ENCODE assay signal across 1 cellular context in the genomic region with DNA sequence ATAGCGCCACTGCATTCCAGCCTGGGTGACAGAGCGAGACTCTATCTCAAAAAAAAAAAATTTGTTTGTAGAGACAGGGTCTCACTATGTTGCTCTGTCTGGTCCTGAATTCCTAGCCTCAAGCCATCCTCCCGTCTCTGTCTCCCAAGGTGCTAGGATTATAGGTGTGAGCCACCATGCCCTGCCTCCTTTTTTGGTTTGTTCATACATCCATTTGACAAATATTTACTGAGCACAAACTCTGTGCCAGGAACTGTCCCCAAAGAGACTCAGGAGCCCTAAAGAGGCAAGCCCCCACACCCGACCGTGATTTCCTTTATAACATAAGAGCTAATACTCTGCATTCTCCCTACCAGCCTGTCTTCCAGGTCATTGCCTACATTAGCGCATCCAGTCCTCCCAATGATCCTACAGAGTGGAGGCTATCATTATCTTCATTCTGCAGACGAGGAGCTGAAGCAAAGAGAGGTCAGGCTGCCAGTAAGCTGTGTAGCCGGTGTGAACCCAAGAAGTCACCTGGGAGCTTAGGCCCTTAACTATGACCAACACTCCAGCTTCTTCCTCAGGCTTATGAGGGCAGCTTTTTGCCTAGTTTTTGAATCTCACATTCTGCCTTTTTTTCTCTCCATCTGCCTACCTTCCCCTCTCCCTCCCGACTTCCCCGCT.
TF ChIP-seq lines count a peak whose summit lies in the region.

No MANE protein-coding gene starts in this region.

TF ChIP-seq in SK-N-SH, 30 proteins besides CTCF, POLR2A, EP300 and RAD21:
- TF ChIP-seq, protein P1, sequence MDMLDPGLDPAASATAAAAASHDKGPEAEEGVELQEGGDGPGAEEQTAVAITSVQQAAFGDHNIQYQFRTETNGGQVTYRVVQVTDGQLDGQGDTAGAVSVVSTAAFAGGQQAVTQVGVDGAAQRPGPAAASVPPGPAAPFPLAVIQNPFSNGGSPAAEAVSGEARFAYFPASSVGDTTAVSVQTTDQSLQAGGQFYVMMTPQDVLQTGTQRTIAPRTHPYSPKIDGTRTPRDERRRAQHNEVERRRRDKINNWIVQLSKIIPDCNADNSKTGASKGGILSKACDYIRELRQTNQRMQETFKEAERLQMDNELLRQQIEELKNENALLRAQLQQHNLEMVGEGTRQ (IDR thresholded peaks at IDR 0.05; ENCODE audit: borderline replicate concordance, low read depth, low read length), result no peak
- no peak for TF ChIP-seq RXRA (IDR thresholded peaks at IDR 0.05; ENCODE audit: borderline replicate concordance, low read depth)
- TF ChIP-seq NRF1 (IDR thresholded peaks at IDR 0.05; ENCODE audit: low read depth, low read length), result no peak
- TF ChIP-seq MXI1 (IDR thresholded peaks at IDR 0.05; ENCODE audit: low read depth, low read length), result no peak
- no peak for TF ChIP-seq GABPA (IDR thresholded peaks at IDR 0.05; ENCODE audit: low read depth)
- no peak for TF ChIP-seq EZH2phosphoT487 (IDR thresholded peaks at IDR 0.05; ENCODE audit: borderline replicate concordance, low read depth)
- no peak for TF ChIP-seq MEF2A (IDR thresholded peaks at IDR 0.05; ENCODE audit: borderline replicate concordance, low read depth)
- no peak for TF ChIP-seq CHD2 (IDR thresholded peaks at IDR 0.05; ENCODE audit: low read length, partially characterized antibody)
- TF ChIP-seq, protein P2, sequence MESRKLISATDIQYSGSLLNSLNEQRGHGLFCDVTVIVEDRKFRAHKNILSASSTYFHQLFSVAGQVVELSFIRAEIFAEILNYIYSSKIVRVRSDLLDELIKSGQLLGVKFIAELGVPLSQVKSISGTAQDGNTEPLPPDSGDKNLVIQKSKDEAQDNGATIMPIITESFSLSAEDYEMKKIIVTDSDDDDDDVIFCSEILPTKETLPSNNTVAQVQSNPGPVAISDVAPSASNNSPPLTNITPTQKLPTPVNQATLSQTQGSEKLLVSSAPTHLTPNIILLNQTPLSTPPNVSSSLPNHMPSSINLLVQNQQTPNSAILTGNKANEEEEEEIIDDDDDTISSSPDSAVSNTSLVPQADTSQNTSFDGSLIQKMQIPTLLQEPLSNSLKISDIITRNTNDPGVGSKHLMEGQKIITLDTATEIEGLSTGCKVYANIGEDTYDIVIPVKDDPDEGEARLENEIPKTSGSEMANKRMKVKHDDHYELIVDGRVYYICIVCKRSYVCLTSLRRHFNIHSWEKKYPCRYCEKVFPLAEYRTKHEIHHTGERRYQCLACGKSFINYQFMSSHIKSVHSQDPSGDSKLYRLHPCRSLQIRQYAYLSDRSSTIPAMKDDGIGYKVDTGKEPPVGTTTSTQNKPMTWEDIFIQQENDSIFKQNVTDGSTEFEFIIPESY (IDR thresholded peaks at IDR 0.05; ENCODE audit: borderline replicate concordance, low read depth), result no peak
- TF ChIP-seq YY1 (IDR thresholded peaks at IDR 0.05; ENCODE audit: low read depth), result no peak
